1 cellular context compared by ENCODE assay signal in genomic region chr2:27890146-27891062, GRCh38.
A peak's percentile ranks its signal among the peaks of the same experiment; 100 is the strongest.
TF ChIP-seq lines count a peak whose summit lies in the region.

BABAM2 (plus strand) TSS chr2:27890729; CDS start chr2:27894557, 3,828 bp downstream.
RBKS (minus strand) TSS chr2:27890387; CDS start chr2:27890345, 42 bp downstream.

TF ChIP-seq in HepG2, 621 proteins besides CTCF, POLR2A, EP300 and RAD21 (continued from another document and continues in another):
- peak; percentile 50 for TF ChIP-seq TBL1XR1 (IDR thresholded peaks at IDR 0.05; ENCODE audit: borderline replicate concordance, low read length, partially characterized antibody)
- TF ChIP-seq ZNF557 (CRISPR knock-in tag; IDR thresholded peaks at IDR 0.05), result peak; percentile 81; the same call in 1 of the 2 replicates
- TF ChIP-seq TBX2 (CRISPR knock-in tag; IDR thresholded peaks at IDR 0.05; ENCODE audit: borderline replicate concordance), result peak; percentile 95
- TF ChIP-seq SMARCE1 (IDR thresholded peaks at IDR 0.05; ENCODE audit: borderline replicate concordance), result no peak
- TF ChIP-seq XRCC5 (optimal IDR thresholded peaks at IDR 0.05; ENCODE audit: low read length), result peak; percentile 88
- TF ChIP-seq HCFC1 (IDR thresholded peaks at IDR 0.05; ENCODE audit: low read depth, low read length), result peak; percentile 28; the same call in 1 of the 2 replicates
- TF ChIP-seq, protein P1, sequence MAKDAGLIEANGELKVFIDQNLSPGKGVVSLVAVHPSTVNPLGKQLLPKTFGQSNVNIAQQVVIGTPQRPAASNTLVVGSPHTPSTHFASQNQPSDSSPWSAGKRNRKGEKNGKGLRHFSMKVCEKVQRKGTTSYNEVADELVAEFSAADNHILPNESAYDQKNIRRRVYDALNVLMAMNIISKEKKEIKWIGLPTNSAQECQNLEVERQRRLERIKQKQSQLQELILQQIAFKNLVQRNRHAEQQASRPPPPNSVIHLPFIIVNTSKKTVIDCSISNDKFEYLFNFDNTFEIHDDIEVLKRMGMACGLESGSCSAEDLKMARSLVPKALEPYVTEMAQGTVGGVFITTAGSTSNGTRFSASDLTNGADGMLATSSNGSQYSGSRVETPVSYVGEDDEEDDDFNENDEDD (CRISPR knock-in tag; IDR thresholded peaks at IDR 0.05; ENCODE audit: borderline replicate concordance), result no peak
- TF ChIP-seq SRF (IDR thresholded peaks at IDR 0.05; ENCODE audit: low read depth, low read length), result no peak
- TF ChIP-seq ZKSCAN1 (IDR thresholded peaks at IDR 0.05; ENCODE audit: low read length), result 0 out of 2 replicates have a peak, but pooled peaks have one; percentile 8
- peak; percentile 73 for TF ChIP-seq POLR2AphosphoS5 (IDR thresholded peaks at IDR 0.05; ENCODE audit: low read depth, low read length)
- no peak for TF ChIP-seq ZNF589 (CRISPR knock-in tag; conservative IDR thresholded peaks at IDR 0.05)
- no peak for TF ChIP-seq SETDB1 (CRISPR knock-in tag; IDR thresholded peaks at IDR 0.05; ENCODE audit: borderline replicate concordance)
- no peak for TF ChIP-seq ZSCAN30 (CRISPR knock-in tag; IDR thresholded peaks at IDR 0.05)
- peak; percentile 45; the same call in 1 of the 2 replicates for TF ChIP-seq GATA4 (IDR thresholded peaks at IDR 0.05; ENCODE audit: borderline replicate concordance, low read depth)
- TF ChIP-seq ZNF274 (CRISPR knock-in tag; IDR thresholded peaks at IDR 0.05), result peak; percentile 76
- no peak for TF ChIP-seq ISX (CRISPR knock-in tag; conservative IDR thresholded peaks at IDR 0.05)
- peak; percentile 83; the same call in 1 of the 2 replicates for TF ChIP-seq ZNF766 (CRISPR knock-in tag; IDR thresholded peaks at IDR 0.05; ENCODE audit: borderline replicate concordance)
- TF ChIP-seq, protein P2, sequence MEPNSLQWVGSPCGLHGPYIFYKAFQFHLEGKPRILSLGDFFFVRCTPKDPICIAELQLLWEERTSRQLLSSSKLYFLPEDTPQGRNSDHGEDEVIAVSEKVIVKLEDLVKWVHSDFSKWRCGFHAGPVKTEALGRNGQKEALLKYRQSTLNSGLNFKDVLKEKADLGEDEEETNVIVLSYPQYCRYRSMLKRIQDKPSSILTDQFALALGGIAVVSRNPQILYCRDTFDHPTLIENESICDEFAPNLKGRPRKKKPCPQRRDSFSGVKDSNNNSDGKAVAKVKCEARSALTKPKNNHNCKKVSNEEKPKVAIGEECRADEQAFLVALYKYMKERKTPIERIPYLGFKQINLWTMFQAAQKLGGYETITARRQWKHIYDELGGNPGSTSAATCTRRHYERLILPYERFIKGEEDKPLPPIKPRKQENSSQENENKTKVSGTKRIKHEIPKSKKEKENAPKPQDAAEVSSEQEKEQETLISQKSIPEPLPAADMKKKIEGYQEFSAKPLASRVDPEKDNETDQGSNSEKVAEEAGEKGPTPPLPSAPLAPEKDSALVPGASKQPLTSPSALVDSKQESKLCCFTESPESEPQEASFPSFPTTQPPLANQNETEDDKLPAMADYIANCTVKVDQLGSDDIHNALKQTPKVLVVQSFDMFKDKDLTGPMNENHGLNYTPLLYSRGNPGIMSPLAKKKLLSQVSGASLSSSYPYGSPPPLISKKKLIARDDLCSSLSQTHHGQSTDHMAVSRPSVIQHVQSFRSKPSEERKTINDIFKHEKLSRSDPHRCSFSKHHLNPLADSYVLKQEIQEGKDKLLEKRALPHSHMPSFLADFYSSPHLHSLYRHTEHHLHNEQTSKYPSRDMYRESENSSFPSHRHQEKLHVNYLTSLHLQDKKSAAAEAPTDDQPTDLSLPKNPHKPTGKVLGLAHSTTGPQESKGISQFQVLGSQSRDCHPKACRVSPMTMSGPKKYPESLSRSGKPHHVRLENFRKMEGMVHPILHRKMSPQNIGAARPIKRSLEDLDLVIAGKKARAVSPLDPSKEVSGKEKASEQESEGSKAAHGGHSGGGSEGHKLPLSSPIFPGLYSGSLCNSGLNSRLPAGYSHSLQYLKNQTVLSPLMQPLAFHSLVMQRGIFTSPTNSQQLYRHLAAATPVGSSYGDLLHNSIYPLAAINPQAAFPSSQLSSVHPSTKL (CRISPR knock-in tag; IDR thresholded peaks at IDR 0.05), result peak; percentile 75
- no peak; the same call in 1 of the 2 replicates for TF ChIP-seq GPN1 (CRISPR knock-in tag; IDR thresholded peaks at IDR 0.05; ENCODE audit: borderline replicate concordance)
- 0 out of 2 replicates have a peak, but pooled peaks have one; percentile 27 for TF ChIP-seq TBP (CRISPR knock-in tag; IDR thresholded peaks at IDR 0.05)
- peak; percentile 50; the same call in 1 of the 2 replicates for TF ChIP-seq PRDM15 (CRISPR knock-in tag; IDR thresholded peaks at IDR 0.05)
- no peak for TF ChIP-seq SRSF4 (IDR thresholded peaks at IDR 0.05; ENCODE audit: low read depth, low read length, poor library complexity, severe bottlenecking)
- TF ChIP-seq, protein P3, sequence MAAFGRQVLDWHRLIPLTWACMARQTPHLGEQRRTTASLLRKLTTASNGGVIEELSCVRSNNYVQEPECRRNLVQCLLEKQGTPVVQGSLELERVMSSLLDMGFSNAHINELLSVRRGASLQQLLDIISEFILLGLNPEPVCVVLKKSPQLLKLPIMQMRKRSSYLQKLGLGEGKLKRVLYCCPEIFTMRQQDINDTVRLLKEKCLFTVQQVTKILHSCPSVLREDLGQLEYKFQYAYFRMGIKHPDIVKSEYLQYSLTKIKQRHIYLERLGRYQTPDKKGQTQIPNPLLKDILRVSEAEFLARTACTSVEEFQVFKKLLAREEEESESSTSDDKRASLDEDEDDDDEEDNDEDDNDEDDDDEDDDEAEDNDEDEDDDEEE (CRISPR knock-in tag; IDR thresholded peaks at IDR 0.05), result no peak; the same call in 1 of the 2 replicates
- peak; percentile 99 for TF ChIP-seq NR2C2 (CRISPR knock-in tag; IDR thresholded peaks at IDR 0.05; ENCODE audit: borderline replicate concordance)
- TF ChIP-seq, protein P4, sequence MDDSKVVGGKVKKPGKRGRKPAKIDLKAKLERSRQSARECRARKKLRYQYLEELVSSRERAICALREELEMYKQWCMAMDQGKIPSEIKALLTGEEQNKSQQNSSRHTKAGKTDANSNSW (CRISPR knock-in tag; IDR thresholded peaks at IDR 0.05; ENCODE audit: borderline replicate concordance), result peak; percentile 78; the same call in 1 of the 2 replicates
- TF ChIP-seq, protein P5, sequence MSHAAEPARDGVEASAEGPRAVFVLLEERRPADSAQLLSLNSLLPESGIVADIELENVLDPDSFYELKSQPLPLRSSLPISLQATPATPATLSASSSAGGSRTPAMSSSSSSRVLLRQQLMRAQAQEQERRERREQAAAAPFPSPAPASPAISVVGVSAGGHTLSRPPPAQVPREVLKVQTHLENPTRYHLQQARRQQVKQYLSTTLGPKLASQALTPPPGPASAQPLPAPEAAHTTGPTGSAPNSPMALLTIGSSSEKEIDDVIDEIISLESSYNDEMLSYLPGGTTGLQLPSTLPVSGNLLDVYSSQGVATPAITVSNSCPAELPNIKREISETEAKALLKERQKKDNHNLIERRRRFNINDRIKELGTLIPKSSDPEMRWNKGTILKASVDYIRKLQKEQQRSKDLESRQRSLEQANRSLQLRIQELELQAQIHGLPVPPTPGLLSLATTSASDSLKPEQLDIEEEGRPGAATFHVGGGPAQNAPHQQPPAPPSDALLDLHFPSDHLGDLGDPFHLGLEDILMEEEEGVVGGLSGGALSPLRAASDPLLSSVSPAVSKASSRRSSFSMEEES (CRISPR knock-in tag; IDR thresholded peaks at IDR 0.05), result peak; percentile 75
- peak; percentile 73; the same call in 1 of the 2 replicates for TF ChIP-seq ZNF878 (CRISPR knock-in tag; IDR thresholded peaks at IDR 0.05)
- TF ChIP-seq ZNF251 (CRISPR knock-in tag; IDR thresholded peaks at IDR 0.05), result no peak
- TF ChIP-seq SALL1 (CRISPR knock-in tag; IDR thresholded peaks at IDR 0.05), result peak; percentile 93
- TF ChIP-seq ZNF678 (CRISPR knock-in tag; IDR thresholded peaks at IDR 0.05), result no peak
- TF ChIP-seq TOPORS (CRISPR knock-in tag; IDR thresholded peaks at IDR 0.05), result peak; percentile 93
- TF ChIP-seq MEIS1 (CRISPR knock-in tag; IDR thresholded peaks at IDR 0.05; ENCODE audit: borderline replicate concordance), result no peak; the same call in none of the 2 replicates
- TF ChIP-seq, protein P6, sequence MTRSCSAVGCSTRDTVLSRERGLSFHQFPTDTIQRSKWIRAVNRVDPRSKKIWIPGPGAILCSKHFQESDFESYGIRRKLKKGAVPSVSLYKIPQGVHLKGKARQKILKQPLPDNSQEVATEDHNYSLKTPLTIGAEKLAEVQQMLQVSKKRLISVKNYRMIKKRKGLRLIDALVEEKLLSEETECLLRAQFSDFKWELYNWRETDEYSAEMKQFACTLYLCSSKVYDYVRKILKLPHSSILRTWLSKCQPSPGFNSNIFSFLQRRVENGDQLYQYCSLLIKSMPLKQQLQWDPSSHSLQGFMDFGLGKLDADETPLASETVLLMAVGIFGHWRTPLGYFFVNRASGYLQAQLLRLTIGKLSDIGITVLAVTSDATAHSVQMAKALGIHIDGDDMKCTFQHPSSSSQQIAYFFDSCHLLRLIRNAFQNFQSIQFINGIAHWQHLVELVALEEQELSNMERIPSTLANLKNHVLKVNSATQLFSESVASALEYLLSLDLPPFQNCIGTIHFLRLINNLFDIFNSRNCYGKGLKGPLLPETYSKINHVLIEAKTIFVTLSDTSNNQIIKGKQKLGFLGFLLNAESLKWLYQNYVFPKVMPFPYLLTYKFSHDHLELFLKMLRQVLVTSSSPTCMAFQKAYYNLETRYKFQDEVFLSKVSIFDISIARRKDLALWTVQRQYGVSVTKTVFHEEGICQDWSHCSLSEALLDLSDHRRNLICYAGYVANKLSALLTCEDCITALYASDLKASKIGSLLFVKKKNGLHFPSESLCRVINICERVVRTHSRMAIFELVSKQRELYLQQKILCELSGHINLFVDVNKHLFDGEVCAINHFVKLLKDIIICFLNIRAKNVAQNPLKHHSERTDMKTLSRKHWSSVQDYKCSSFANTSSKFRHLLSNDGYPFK (CRISPR knock-in tag; IDR thresholded peaks at IDR 0.05; ENCODE audit: borderline replicate concordance), result peak; percentile 93
- TF ChIP-seq ZNF484 (CRISPR knock-in tag; IDR thresholded peaks at IDR 0.05; ENCODE audit: borderline replicate concordance, low read depth), result no peak
- TF ChIP-seq KDM3A (CRISPR knock-in tag; IDR thresholded peaks at IDR 0.05; ENCODE audit: low read depth), result no peak
- peak; percentile 64; the same call in 1 of the 2 replicates for TF ChIP-seq RNF2 (conservative IDR thresholded peaks at IDR 0.05; ENCODE audit: low read depth)
- TF ChIP-seq KLF15 (CRISPR knock-in tag; IDR thresholded peaks at IDR 0.05; ENCODE audit: borderline replicate concordance), result 0 out of 2 replicates have a peak, but pooled peaks have one; percentile 9
- peak; percentile 95 for TF ChIP-seq NFKB2 (CRISPR knock-in tag; IDR thresholded peaks at IDR 0.05; ENCODE audit: borderline replicate concordance)
- no peak for TF ChIP-seq ZNF530 (CRISPR knock-in tag; IDR thresholded peaks at IDR 0.05; ENCODE audit: low read depth)
- 0 out of 2 replicates have a peak, but pooled peaks have one; percentile 65 for TF ChIP-seq HMGXB3 (CRISPR knock-in tag; IDR thresholded peaks at IDR 0.05; ENCODE audit: borderline replicate concordance)
- TF ChIP-seq ZSCAN20 (CRISPR knock-in tag; IDR thresholded peaks at IDR 0.05; ENCODE audit: borderline replicate concordance), result no peak
- TF ChIP-seq NFE2L1 (CRISPR knock-in tag; IDR thresholded peaks at IDR 0.05; ENCODE audit: borderline replicate concordance), result peak; percentile 88; the same call in 1 of the 2 replicates
